In genomic region chr1:89286549-89287181, GRCh38 we compare ENCODE assay signal across 9 cellular contexts. TPM values are rescaled to one million over a fixed set of nuclear protein-coding genes. Genes with fewer than 3 reads are reported as not detected.
A peak's percentile ranks its signal among the peaks of the same experiment; 100 is the strongest.
DNase-seq lines count a peak whose midpoint lies in the region; ATAC-seq and TF ChIP-seq lines count a peak whose summit lies in the region.
"Had no signal": no experiment of that assay in that cellular context is flagged by ENCODE, and none has a peak within 500 bp of the region (broad histone marks: within the 10 kb centered on the region; RNA-seq: fewer than 3 reads in every experiment).

No MANE protein-coding gene starts in this region.

- H3K36me3 Mint-ChIP-seq in osteocyte (ENCODE audit: unreplicated experiment), result no peaks in the 10 kb centered on the region

- ATAC-seq in GM18498 (IDR thresholded peaks at IDR 0.05; ENCODE audit: unreplicated experiment), result peak; percentile 92
- peak; percentile 91 for ATAC-seq in GM21423 (IDR thresholded peaks at IDR 0.05; ENCODE audit: unreplicated experiment)
- peak; percentile 64 for ATAC-seq in HG03558 (IDR thresholded peaks at IDR 0.05; ENCODE audit: extremely low read depth, unreplicated experiment)
- peak; percentile 77 for ATAC-seq in left lobe of liver

- no peak for TF ChIP-seq CTCF in osteocyte (IDR thresholded peaks at IDR 0.05)

- no peak overlapping the region for H3K4me3 Mint-ChIP-seq in osteocyte (ENCODE audit: unreplicated experiment)

- TF ChIP-seq POLR2A in erythroblast (IDR thresholded peaks at IDR 0.05; ENCODE audit: low read length), result no peak

- H3K4me1 Mint-ChIP-seq in osteocyte (ENCODE audit: unreplicated experiment), result no peaks in the 10 kb centered on the region

- no peak for DNase-seq in left lobe of liver (ENCODE audit: low spot score)
- no peak for DNase-seq in erythroblast (lab: John Stamatoyannopoulos, UW)
- no peak for DNase-seq in medulla oblongata (ENCODE audit: extremely low spot score)
- DNase-seq in RPMI8226, result no peak
- DNase-seq in osteocyte (ENCODE audit: extremely low spot score, unreplicated experiment), result no peak
- DNase-seq: stimulated activated CD4-positive, alpha-beta T cell treated with anti-CD3 and anti-CD28 coated beads, Interleukin-15, amount 100 ng/mL, for 24 hours had no signal

- no peaks in the 10 kb centered on the region for H3K27me3 Mint-ChIP-seq in osteocyte (ENCODE audit: unreplicated experiment)

- H3K27ac Mint-ChIP-seq in osteocyte (ENCODE audit: unreplicated experiment), result no peak overlapping the region

- peaks cover 3% of the 10 kb centered on the region for H3K9me3 Mint-ChIP-seq in osteocyte (ENCODE audit: unreplicated experiment)

RNA-seq across cellular contexts. Expression of gene GBP5, which starts 14.0 kb away (rescaled TPM):
- total RNA-seq in left lobe of liver (0.68 TPM), osteocyte (not detected in 2 replicates)
